ENCODE assay signal across 9 cellular contexts in genomic region chr5:66554211-66554610, GRCh38. TPM values are rescaled to one million over a fixed set of nuclear protein-coding genes. Genes with fewer than 3 reads are reported as not detected.
A peak's percentile ranks its signal among the peaks of the same experiment; 100 is the strongest.
DNase-seq lines count a peak whose midpoint lies in the region; ATAC-seq and TF ChIP-seq lines count a peak whose summit lies in the region.
"Had no signal": no experiment of that assay in that cellular context is flagged by ENCODE, and none has a peak within 500 bp of the region (broad histone marks: within the 10 kb centered on the region; RNA-seq: fewer than 3 reads in every experiment).

No MANE protein-coding gene starts in this region.

- H4K5ac ChIP-seq in H9 (ENCODE audit: insufficient read length, low read depth, low read length), result no peak overlapping the region

- no peak overlapping the region for H3K4me2 ChIP-seq in H9 (ENCODE audit: insufficient read depth, insufficient read length, low read length)

- no peak overlapping the region for H3K4ac ChIP-seq in H9 (ENCODE audit: low read depth, low read length)

- no peak overlapping the region for H2AK5ac ChIP-seq in H9 (ENCODE audit: insufficient read length, low read length)

- no peak overlapping the region for H2BK15ac ChIP-seq in H9 (ENCODE audit: low read depth, low read length)

- H2BK20ac ChIP-seq in H9 (ENCODE audit: low read depth, low read length, poor library complexity, severe bottlenecking), result no peak overlapping the region

- H3K56ac ChIP-seq in H9 (ENCODE audit: insufficient read length, low read depth, low read length), result no peak overlapping the region

- H2BK12ac ChIP-seq in H9 (ENCODE audit: insufficient read length, low read depth, low read length), result no peak overlapping the region

- H3K18ac ChIP-seq in H9 (ENCODE audit: insufficient read length, low read depth, low read length), result no peak overlapping the region

- TF ChIP-seq CTCF in H9 (conservative IDR thresholded peaks at IDR 0.05), result no peak

- H3K27ac ChIP-seq in H9 (ENCODE audit: insufficient read length, low read depth, low read length), result no peak overlapping the region
- H3K27ac ChIP-seq: neutrophil had no signal

- H3T11ph ChIP-seq in H9 (ENCODE audit: low read length), result no peak overlapping the region

- H3K23me2 ChIP-seq in H9 (ENCODE audit: insufficient read length, low read depth, low read length, poor library complexity, severe bottlenecking), result no peaks in the 10 kb centered on the region

- no peaks in the 10 kb centered on the region for H3K9me3 ChIP-seq in H9 (ENCODE audit: control insufficient read depth, low read depth, low read length)
- H3K9me3 ChIP-seq: neutrophil had no signal

- no peak overlapping the region for H3K9ac ChIP-seq in H9 (ENCODE audit: extremely low read depth, insufficient read length, low read length)

- H2BK120ac ChIP-seq in H9 (ENCODE audit: low read depth, low read length, poor library complexity, severe bottlenecking), result no peak overlapping the region

- H3K23ac ChIP-seq in H9 (ENCODE audit: insufficient read length, low read depth, low read length), result no peak overlapping the region

- H3K27me3 ChIP-seq in H9 (ENCODE audit: insufficient read depth, low read length), result no peaks in the 10 kb centered on the region
- H3K27me3 ChIP-seq: neutrophil had no signal

- ATAC-seq in left cardiac atrium (peak; percentile 50 to 73), left ventricle myocardium superior (no peak), HG03066 (IDR thresholded peaks at IDR 0.05; ENCODE audit: low read depth, unreplicated experiment) (peak; percentile 100)

- H3K14ac ChIP-seq in H9 (ENCODE audit: insufficient read depth, low read length), result no peak overlapping the region

- peaks cover 3 to 8% (median 4%) of the 10 kb centered on the region in 3 experiments; a peak in 5 of 7 replicates for H3K36me3 Mint-ChIP-seq in H9 (ENCODE audit: insufficient read depth in 1 of 3, low read depth in 3 of 3)

- no peaks in the 10 kb centered on the region for H3K4me1 ChIP-seq in H9 (ENCODE audit: insufficient read depth, low read length)

- peaks cover 13 to 14% of the 10 kb centered on the region in 2 experiments for H3K9me3 Mint-ChIP-seq in H9

- WGBS in H9 (ENCODE audit: extremely low coverage, insufficient read length, low lambda C conversion rate), result no CpG with 5 or more reads among the region's 4 CpGs

- H3K27ac Mint-ChIP-seq in H9, result no peak overlapping the region

- peaks cover 0 to 2% of the 10 kb centered on the region in 2 experiments; a peak in 1 of 4 replicates for H3K4me1 Mint-ChIP-seq in H9

- H4K20me1 ChIP-seq in H9 (ENCODE audit: control insufficient read depth, insufficient read depth, insufficient read length), result no peaks in the 10 kb centered on the region

- H2AFZ ChIP-seq in H9 (ENCODE audit: low read length), result no peak overlapping the region

- no peak overlapping the region for H3K4me3 Mint-ChIP-seq in H9

- DNase-seq in left cardiac atrium (no peak), left ventricle myocardium superior (no peak), RPMI7951 (ENCODE audit: low read depth) (peak; percentile 70), kidney tubule cell (ENCODE audit: low spot score) (peak; percentile 92), NCI-H524 treated with DMSO at 0.1 percent for 48 hours (lab: John Stamatoyannopoulos, UW) (no peak), NCI-H2107 (lab: John Stamatoyannopoulos, UW) (no peak), H9 (no peak)

- H3K79me2 ChIP-seq in H9 (ENCODE audit: insufficient read depth, low read length), result no peaks in the 10 kb centered on the region

- H2BK5ac ChIP-seq in H9 (ENCODE audit: insufficient read length, low read length), result no peak overlapping the region

- H3K27me3 Mint-ChIP-seq in H9 (ENCODE audit: low read depth), result no peaks in the 10 kb centered on the region

- intact Hi-C loops in left cardiac atrium (cut with DNase I), result no loop called here
- intact Hi-C loops in left ventricle myocardium superior (cut with micrococcal nuclease), result no loop called here

- H4K91ac ChIP-seq in H9 (ENCODE audit: insufficient read length, low read depth, low read length), result no peak overlapping the region

- H3K79me1 ChIP-seq in H9 (ENCODE audit: insufficient read depth, low read depth, low read length, poor library complexity, severe bottlenecking), result no peaks in the 10 kb centered on the region

- H4K8ac ChIP-seq in H9 (replicated peaks; ENCODE audit: insufficient read length, low read depth, low read length), result no peak overlapping the region

RNA-seq across cellular contexts. Expression of gene MAST4, which starts 42.0 kb away (rescaled TPM):
- total RNA-seq in left cardiac atrium, result 10 to 100 TPM; 41.1 to 64.8 TPM
- total RNA-seq in left ventricle myocardium superior, result 51.5 TPM
- total RNA-seq in RPMI7951 (2014; rRNA removed; shearing (Covaris generic)), result 2.8 and 4.8 TPM in 2 replicates
- 3.7 and 4.3 TPM in 2 replicates for total RNA-seq in H9 (2021)

Comparison
In these comparisons a context has a peak if more than half of its experiments do, and no peak if none do; other contexts are left out.
1. DNase-seq: peak in RPMI7951 (single experiment) and kidney tubule cell (single experiment); none in left cardiac atrium (single experiment), left ventricle myocardium superior (single experiment), NCI-H524 treated with DMSO at 0.1 percent for 48 hours (single experiment), NCI-H2107 (single experiment) and H9 (single experiment).